In genomic region chr17:64506576-64507417, GRCh38 we compare ENCODE assay signal across 8 cellular contexts. TPM values are rescaled to one million over a fixed set of nuclear protein-coding genes. Genes with fewer than 3 reads are reported as not detected.
DNase-seq lines count a peak whose midpoint lies in the region; ATAC-seq and TF ChIP-seq lines count a peak whose summit lies in the region.

CEP95 (plus strand) TSS chr17:64506977; CDS start chr17:64507098, 121 bp downstream.

- peak within 1 kb of the TSS; percentile 74 for H3K4me3 ChIP-seq in GM12864 (ENCODE audit: low read depth, low read length)
- H3K4me3 ChIP-seq in cardiac muscle cell, result peak within 1 kb of the TSS; percentile 96
- peak within 1 kb of the TSS; percentile 81 for H3K4me3 ChIP-seq in upper lobe of right lung

- H3K36me3 ChIP-seq in cardiac muscle cell (peaks cover 41% of the 10 kb centered on the region), upper lobe of right lung (peaks cover 63% of the 10 kb centered on the region)

- ATAC-seq in HG02678 (IDR thresholded peaks at IDR 0.05; ENCODE audit: unreplicated experiment), result peak; percentile 65
- ATAC-seq in upper lobe of right lung, result peak; percentile 85

- H3K27me3 ChIP-seq in cardiac muscle cell (no peaks in the 10 kb centered on the region), upper lobe of right lung (no peaks in the 10 kb centered on the region)

- DNase-seq in GM12864 (ENCODE audit: low read depth) (peak; percentile 91), NCI-H1417 treated with DMSO at 0.1 percent for 48 hours (lab: John Stamatoyannopoulos, UW) (peak; percentile 80), SW 1271 (lab: John Stamatoyannopoulos, UW) (peak; percentile 98 to 99), cardiac muscle cell (ENCODE audit: low read depth in 1 of 2, low spot score in 1 of 2) (peak; percentile 95 to 99), posterior vena cava (ENCODE audit: low spot score) (peak; percentile 98), upper lobe of right lung (peak; percentile 98)
- peak; percentile 93 for DNase-seq in activated naive CD8-positive, alpha-beta T cell treated with anti-CD3 and anti-CD28 coated beads, Interleukin-2, amount 50 U/mL, for 16 hours (ENCODE audit: low read depth, low spot score)

- H3K9me3 ChIP-seq in cardiac muscle cell (ENCODE audit: low read depth) (no peaks in the 10 kb centered on the region), upper lobe of right lung (no peaks in the 10 kb centered on the region)

- TF ChIP-seq CTCF in GM12864 (IDR thresholded peaks at IDR 0.05; ENCODE audit: low read depth, low read length, missing control alignments) (no peak), cardiac muscle cell (IDR thresholded peaks at IDR 0.05; ENCODE audit: low read depth, low read length) (no peak), upper lobe of right lung (IDR thresholded peaks at IDR 0.05) (no peak)

- intact Hi-C loops in posterior vena cava (cut with DNase I) (no loop called here), upper lobe of right lung (cut with DNase I) (no loop called here)

- H3K27ac ChIP-seq in cardiac muscle cell, result peak within 1 kb of the TSS; percentile 99
- H3K27ac ChIP-seq in upper lobe of right lung, result peak within 1 kb of the TSS; percentile 100

- H3K4me1 ChIP-seq in cardiac muscle cell (ENCODE audit: low read depth) (peaks cover 14% of the 10 kb centered on the region), upper lobe of right lung (peaks cover 42% of the 10 kb centered on the region)

RNA-seq across cellular contexts. Expression of gene CEP95, which starts in this region (rescaled TPM):
- total RNA-seq in cardiac muscle cell (28.1 and 40.3 TPM in 2 replicates), posterior vena cava (10 to 100 TPM; 29.7 to 33.0 TPM), upper lobe of right lung (40.3 TPM)
- polyA plus RNA-seq in cardiac muscle cell, result 29.1 and 31.3 TPM in 2 replicates

Comparison
In these comparisons a context has a peak if more than half of its experiments do, and no peak if none do; other contexts are left out.
1. Peak in every context shown above with its lines: DNase-seq, ATAC-seq, H3K4me3 ChIP-seq and H3K27ac ChIP-seq.